In genomic region chr3:111329370-111329769, GRCh38 we compare ENCODE assay signal across 29 cellular contexts.
"Had no signal": no experiment of that assay in that cellular context is flagged by ENCODE, and none has a peak within 500 bp of the region (broad histone marks: within the 10 kb centered on the region; RNA-seq: fewer than 3 reads in every experiment).

No MANE protein-coding gene starts in this region.

- H3K4me3 Mint-ChIP-seq: activated CD4-positive, alpha-beta memory T cell treated with anti-CD3 and anti-CD28 coated beads for 36 hours; activated CD4-positive, alpha-beta T cell treated with anti-CD3 and anti-CD28 coated beads, Interleukin-2, amount 10 ng/mL, durations not matched to agents 24 days and 14 days; activated CD8-positive, alpha-beta memory T cell treated with anti-CD3 and anti-CD28 coated beads, Interleukin-2, amount 10 ng/mL, durations not matched to agents 7 days and 5 days; activated CD8-positive, alpha-beta T cell treated with anti-CD3 and anti-CD28 coated beads, Interleukin-2, amount 10 ng/mL, durations not matched to agents 7 days and 5 days; activated naive CD4-positive, alpha-beta T cell treated with anti-CD3 and anti-CD28 coated beads for 36 hours; activated naive CD4-positive, alpha-beta T cell treated with anti-CD3 and anti-CD28 coated beads, Interleukin-2, amount 50 U/mL, for 24 hours; activated naive CD8-positive, alpha-beta T cell treated with anti-CD3 and anti-CD28 coated beads for 36 hours; activated naive CD8-positive, alpha-beta T cell treated with anti-CD3 and anti-CD28 coated beads, Interleukin-2, amount 50 U/mL, for 24 hours; activated T-helper 1 cell treated with anti-CD3 and anti-CD28 coated beads, Interleukin-12 subunit alpha, Interleukin-12 subunit beta, Interleukin-2, Interleukin-4 antibody, amounts not matched to agents 30 ng/mL and 10 ng/mL and 1 ng/mL, durations not matched to agents 14 hours and 24 hours and 36 hours; WTC11 had no signal

- H3K9me3 Mint-ChIP-seq: activated CD4-positive, alpha-beta memory T cell treated with anti-CD3 and anti-CD28 coated beads for 36 hours; activated T-helper 1 cell treated with anti-CD3 and anti-CD28 coated beads, Interleukin-12 subunit alpha, Interleukin-12 subunit beta, Interleukin-2, Interleukin-4 antibody, amounts not matched to agents 30 ng/mL and 10 ng/mL and 1 ng/mL, durations not matched to agents 14 hours and 24 hours and 36 hours; WTC11 had no signal

- H3K4me1 ChIP-seq: adrenal gland, body of pancreas, colonic mucosa, esophagus squamous epithelium, gastroesophageal sphincter had no signal

- H3K27me3 ChIP-seq: adrenal gland, body of pancreas, colonic mucosa, esophagus squamous epithelium, gastroesophageal sphincter had no signal

- ATAC-seq: activated CD8-positive, alpha-beta memory T cell treated with anti-CD3 and anti-CD28 coated beads, Interleukin-2, amount 10 ng/mL, durations not matched to agents 7 days and 5 days; activated CD8-positive, alpha-beta T cell treated with anti-CD3 and anti-CD28 coated beads, Interleukin-2, amount 10 ng/mL, durations not matched to agents 7 days and 5 days; activated naive CD8-positive, alpha-beta T cell treated with anti-CD3 and anti-CD28 coated beads, Interleukin-2, amount 50 U/mL, for 24 hours; body of pancreas; gastroesophageal sphincter; WTC11 had no signal

- H3K27me3 Mint-ChIP-seq: activated CD4-positive, alpha-beta T cell treated with anti-CD3 and anti-CD28 coated beads, Interleukin-2, amount 10 ng/mL, durations not matched to agents 24 days and 14 days; activated CD8-positive, alpha-beta memory T cell treated with anti-CD3 and anti-CD28 coated beads, Interleukin-2, amount 10 ng/mL, durations not matched to agents 7 days and 5 days; activated naive CD4-positive, alpha-beta T cell treated with anti-CD3 and anti-CD28 coated beads, Interleukin-2, amount 50 U/mL, for 24 hours; activated naive CD8-positive, alpha-beta T cell treated with anti-CD3 and anti-CD28 coated beads for 36 hours; activated naive CD8-positive, alpha-beta T cell treated with anti-CD3 and anti-CD28 coated beads, Interleukin-2, amount 50 U/mL, for 24 hours had no signal

- H3K9me3 ChIP-seq: adrenal gland, body of pancreas, colonic mucosa, esophagus squamous epithelium, gastroesophageal sphincter had no signal

- H3K36me3 ChIP-seq: adrenal gland, colonic mucosa, esophagus squamous epithelium, gastroesophageal sphincter had no signal

- H3K36me3 Mint-ChIP-seq: activated CD4-positive, alpha-beta memory T cell treated with anti-CD3 and anti-CD28 coated beads for 36 hours; WTC11 had no signal

- H3K27ac Mint-ChIP-seq: activated CD4-positive, alpha-beta memory T cell treated with anti-CD3 and anti-CD28 coated beads for 36 hours; activated CD4-positive, alpha-beta T cell treated with anti-CD3 and anti-CD28 coated beads, Interleukin-2, amount 10 ng/mL, durations not matched to agents 24 days and 14 days; activated CD8-positive, alpha-beta memory T cell treated with anti-CD3 and anti-CD28 coated beads, Interleukin-2, amount 10 ng/mL, durations not matched to agents 7 days and 5 days; activated CD8-positive, alpha-beta T cell treated with anti-CD3 and anti-CD28 coated beads, Interleukin-2, amount 10 ng/mL, durations not matched to agents 7 days and 5 days; activated naive CD4-positive, alpha-beta T cell treated with anti-CD3 and anti-CD28 coated beads for 36 hours; activated naive CD4-positive, alpha-beta T cell treated with anti-CD3 and anti-CD28 coated beads, Interleukin-2, amount 50 U/mL, for 24 hours; activated naive CD8-positive, alpha-beta T cell treated with anti-CD3 and anti-CD28 coated beads for 36 hours; activated naive CD8-positive, alpha-beta T cell treated with anti-CD3 and anti-CD28 coated beads, Interleukin-2, amount 50 U/mL, for 24 hours; activated T-helper 1 cell treated with anti-CD3 and anti-CD28 coated beads, Interleukin-12 subunit alpha, Interleukin-12 subunit beta, Interleukin-2, Interleukin-4 antibody, amounts not matched to agents 30 ng/mL and 10 ng/mL and 1 ng/mL, durations not matched to agents 14 hours and 24 hours and 36 hours; activated T-helper 2 cell treated with anti-CD3 and anti-CD28 coated beads, Interferon-gamma antibody, Interleukin-2, Interleukin-4, amounts not matched to agents 10 μg/mL and 5 μg/mL and 100 μg/mL, durations not matched to agents 14 hours and 24 hours and 36 hours; WTC11 had no signal

- H3K27ac ChIP-seq: adrenal gland, body of pancreas, colonic mucosa, epithelial cell of prostate, esophagus squamous epithelium, gastroesophageal sphincter, VCaP had no signal

- H3K4me3 ChIP-seq: adrenal gland, body of pancreas, colonic mucosa, esophagus squamous epithelium, gastroesophageal sphincter had no signal

- DNase-seq: activated CD4-positive, alpha-beta memory T cell treated with anti-CD3 and anti-CD28 coated beads for 36 hours; activated CD4-positive, alpha-beta T cell treated with anti-CD3 and anti-CD28 coated beads, Interleukin-2, amount 10 ng/mL, durations not matched to agents 24 days and 14 days; activated CD8-positive, alpha-beta memory T cell treated with anti-CD3 and anti-CD28 coated beads, Interleukin-2, amount 10 ng/mL, durations not matched to agents 7 days and 5 days; activated CD8-positive, alpha-beta memory T cell treated with anti-CD3 and anti-CD28 coated beads, Interleukin-2, amount 50 U/mL, for 4 hours; activated CD8-positive, alpha-beta T cell treated with anti-CD3 and anti-CD28 coated beads, Interleukin-2, amount 10 ng/mL, durations not matched to agents 7 days and 5 days; activated effector memory CD4-positive, alpha-beta T cell treated with anti-CD3 and anti-CD28 coated beads, Interleukin-2, amount 50 U/mL, for 16 hours; activated naive CD4-positive, alpha-beta T cell treated with anti-CD3 and anti-CD28 coated beads for 36 hours; activated naive CD8-positive, alpha-beta T cell treated with anti-CD3 and anti-CD28 coated beads for 36 hours; activated naive CD8-positive, alpha-beta T cell treated with anti-CD3 and anti-CD28 coated beads, Interleukin-2, amount 50 U/mL, for 24 hours; activated T-cell treated with anti-CD3 and anti-CD28 coated beads, Interleukin-2, amount 50 U/mL, for 1 hour; activated T-cell treated with anti-CD3 and anti-CD28 coated beads, Interleukin-2, amount 50 U/mL, for 48 hours; adrenal gland; amygdala; aorta; body of pancreas; caudate nucleus; cerebellar nuclear complex; colonic mucosa; effector CD8-positive, alpha-beta T cell; esophagus squamous epithelium; foreskin melanocyte; T-helper 2 cell had no signal
